ENCODE assay signal across 9 cellular contexts in the genomic region with DNA sequence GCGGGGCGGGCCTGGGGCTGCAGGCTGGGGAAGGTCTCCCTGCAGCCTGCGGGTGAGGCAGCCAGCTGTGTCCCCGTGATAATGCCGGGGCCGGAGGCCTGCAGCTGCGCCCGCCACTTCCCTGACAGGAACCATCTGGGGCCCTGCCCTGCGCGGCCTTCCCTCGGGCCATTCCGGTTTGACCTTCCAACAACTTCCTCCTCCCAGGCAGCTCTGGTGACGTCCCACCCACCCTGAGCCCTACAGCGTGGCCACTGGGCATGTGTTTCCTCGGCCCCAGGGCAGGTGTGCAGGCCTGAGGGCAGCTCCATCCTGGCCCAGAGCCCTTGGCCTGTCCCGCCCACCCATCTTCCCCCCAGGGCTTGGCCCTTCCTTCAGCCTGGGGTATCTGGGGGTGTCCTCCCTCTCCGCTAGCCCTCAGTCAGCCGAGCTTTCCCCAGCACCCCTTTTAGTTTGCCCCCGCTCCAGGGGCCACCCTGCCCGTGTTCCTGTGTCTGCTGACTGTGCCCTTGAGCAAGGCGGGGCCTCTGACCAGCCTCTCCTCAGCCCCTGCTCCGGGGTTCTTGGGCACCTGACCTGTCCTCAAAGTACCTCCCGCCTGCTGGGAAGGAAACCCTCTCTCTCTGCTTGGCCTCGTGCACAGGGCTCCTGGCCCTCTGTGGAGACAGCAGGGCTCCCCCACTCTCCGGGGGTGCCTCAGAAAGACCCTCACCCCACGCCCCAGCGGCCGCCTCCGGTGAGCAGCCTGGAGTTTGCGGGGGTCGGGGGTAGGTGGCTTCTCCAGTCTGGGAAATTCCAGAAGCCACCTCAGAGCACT. TPM values are rescaled to one million over a fixed set of nuclear protein-coding genes. Genes with fewer than 3 reads are reported as not detected.
DNase-seq lines count a peak whose midpoint lies in the region; ATAC-seq and TF ChIP-seq lines count a peak whose summit lies in the region.
"Had no signal": no experiment of that assay in that cellular context is flagged by ENCODE, and none has a peak within 500 bp of the region (broad histone marks: within the 10 kb centered on the region; RNA-seq: fewer than 3 reads in every experiment).

TSS of gene CBFA2T3 (minus strand) at position 180 of the 817 bp plus-strand sequence. CDS start 400 bp downstream, outside the sequence.

- H3K27me3 ChIP-seq in esophagus squamous epithelium, result peaks cover 0 to 85% (median 0%) of the 10 kb centered on the region in 4 donors
- H3K27me3 ChIP-seq in ovary, result no peaks in the 10 kb centered on the region
- peaks cover 52% of the 10 kb centered on the region for H3K27me3 ChIP-seq in HAP-1 (ENCODE audit: low read depth)
- H3K27me3 ChIP-seq in endodermal cell (ENCODE audit: control insufficient read depth, insufficient read depth, low read length, poor library complexity, severe bottlenecking), result no peaks in the 10 kb centered on the region

- no peaks in the 10 kb centered on the region for H3K36me3 ChIP-seq in esophagus squamous epithelium
- no peaks in the 10 kb centered on the region for H3K36me3 ChIP-seq in ovary
- H3K36me3 ChIP-seq in HAP-1 (replicated peaks), result no peaks in the 10 kb centered on the region
- no peaks in the 10 kb centered on the region for H3K36me3 ChIP-seq in endodermal cell (ENCODE audit: control insufficient read depth, insufficient read depth, low read length)

- H3K9me3 Mint-ChIP-seq in immature natural killer cell (no peaks in the 10 kb centered on the region), endodermal cell (no peaks in the 10 kb centered on the region)

- H3K9me3 ChIP-seq in esophagus squamous epithelium (no peaks in the 10 kb centered on the region), ovary (no peaks in the 10 kb centered on the region), HAP-1 (no peaks in the 10 kb centered on the region), endodermal cell (ENCODE audit: control insufficient read depth, low read length) (no peaks in the 10 kb centered on the region)

- peaks cover 5 to 8% of the 10 kb centered on the region in 2 donors for H3K4me1 Mint-ChIP-seq in immature natural killer cell
- no peaks in the 10 kb centered on the region for H3K4me1 Mint-ChIP-seq in endodermal cell

- peaks cover 0 to 24% (median 10%) of the 10 kb centered on the region in 3 donors for H3K4me1 ChIP-seq in esophagus squamous epithelium
- H3K4me1 ChIP-seq in ovary (ENCODE audit: insufficient read depth), result peaks cover 5% of the 10 kb centered on the region
- no peaks in the 10 kb centered on the region for H3K4me1 ChIP-seq in HAP-1
- no peaks in the 10 kb centered on the region for H3K4me1 ChIP-seq in endodermal cell (ENCODE audit: control insufficient read depth, insufficient read depth, low read length)

- in situ Hi-C loops in HAP-1 (cut with MboI; ENCODE audit: low sequenced_read_pairs), result no loop called here

- peak within 1 kb of the TSS in 3 of 4 donors; percentile 30 to 61 (median 58) for H3K27ac ChIP-seq in esophagus squamous epithelium
- H3K27ac ChIP-seq in ovary, result no peak within 1 kb of the TSS
- H3K27ac ChIP-seq in endodermal cell (ENCODE audit: low read depth, low read length), result no peak within 1 kb of the TSS
- H3K27ac ChIP-seq: RWPE1 had no signal

- no peak within 1 kb of the TSS for H3K9ac ChIP-seq in endodermal cell (ENCODE audit: extremely low read depth, low read length, poor library complexity, severe bottlenecking)

- DNase-seq in ELR (ENCODE audit: low read depth) (peak; percentile 28), MV-4-11 (lab: John Stamatoyannopoulos, UW) (peak; percentile 92), esophagus squamous epithelium (lab: John Stamatoyannopoulos, UW) (peak; percentile 37), ovary (peak; percentile 35 to 69 (median 53)), HAP-1 (ENCODE audit: low spot score in 2 of 2) (no peak), immature natural killer cell (no peak), endodermal cell (no peak)

- 0 to 34% methylated on average over 2 to 6 of the region's 31 CpGs for WGBS in esophagus squamous epithelium, 2 donors
- WGBS in ovary, 3 donors, result 40 to 42% (median 41%) methylated on average over 27 to 31 of the region's 31 CpGs
- 89 to 91% methylated on average over 12 to 31 of the region's 31 CpGs for WGBS in endodermal cell (ENCODE audit: insufficient coverage in 1 of 2, insufficient read length in 1 of 2), 2 experiments

- no peak for ATAC-seq in GM21390 (IDR thresholded peaks at IDR 0.05; ENCODE audit: unreplicated experiment)

- TF ChIP-seq CTCF in esophagus squamous epithelium (IDR thresholded peaks at IDR 0.05), result no peak
- no peak for TF ChIP-seq CTCF in ovary (IDR thresholded peaks at IDR 0.05)
- TF ChIP-seq CTCF in endodermal cell (conservative IDR thresholded peaks at IDR 0.05), result no peak

- no peak for TF ChIP-seq EP300 in ovary (IDR thresholded peaks at IDR 0.05)

- H3K4me3 ChIP-seq in esophagus squamous epithelium (peak within 1 kb of the TSS in 3 of 4 donors; percentile 5 to 53 (median 26)), ovary (no peak within 1 kb of the TSS), HAP-1 (no peak within 1 kb of the TSS), endodermal cell (ENCODE audit: low read length) (no peak within 1 kb of the TSS)

- H3K27me3 Mint-ChIP-seq in immature natural killer cell (ENCODE audit: low read depth in 3 of 3), result peaks cover 0 to 8% (median 2%) of the 10 kb centered on the region in 3 donors
- H3K27me3 Mint-ChIP-seq in endodermal cell (ENCODE audit: insufficient read depth), result no peaks in the 10 kb centered on the region

- H3K36me3 Mint-ChIP-seq in immature natural killer cell (no peaks in the 10 kb centered on the region), endodermal cell (ENCODE audit: low read depth) (no peaks in the 10 kb centered on the region)

- H3K27ac Mint-ChIP-seq in immature natural killer cell, result no peak within 1 kb of the TSS
- no peak within 1 kb of the TSS for H3K27ac Mint-ChIP-seq in endodermal cell

- TF ChIP-seq POLR2A in esophagus squamous epithelium (IDR thresholded peaks at IDR 0.05), result peak in 1 of 4 donors; percentile 18
- no peak for TF ChIP-seq POLR2A in ovary (IDR thresholded peaks at IDR 0.05)

- intact Hi-C loops in esophagus squamous epithelium (cut with DNase I), result no loop called here
- intact Hi-C loops in ovary (cut with DNase I), result no loop called here

- H3K4me3 Mint-ChIP-seq in immature natural killer cell (peak within 1 kb of the TSS in 1 of 5 donors; percentile 36), endodermal cell (no peak within 1 kb of the TSS)

RNA-seq across cellular contexts. Expression of gene CBFA2T3, which starts in this region (rescaled TPM):
- total RNA-seq in esophagus squamous epithelium, result 1 to 10 TPM in 2 of 4 donors, under 1 TPM in 2; 0.18 to 2.7 (median 1.4) TPM
- total RNA-seq in ovary, result 1 to 10 TPM in 3 of 7 donors, under 1 TPM in 3, not detected in 1; 0.53 to 2.8 (median 0.96) TPM
- 1 to 10 TPM; 1.2 to 1.9 TPM for polyA plus RNA-seq in ovary
- under 1 TPM in 2 of 3 donors, not detected in 1; 0.49 to 0.76 TPM for polyA plus RNA-seq in immature natural killer cell
- total RNA-seq in endodermal cell, result 1 to 10 TPM; 1.0 to 3.1 TPM
- polyA plus RNA-seq in endodermal cell (2013, experiment 1 of 2), result 5.5 TPM
- polyA plus RNA-seq in endodermal cell (2013, experiment 2 of 2), result 4.3 TPM

Comparison
In these comparisons a context has a peak if more than half of its experiments do, and no peak if none do; other contexts are left out.
1. DNase-seq: peak in ELR (single experiment), MV-4-11 (single experiment), esophagus squamous epithelium (single experiment) and ovary (5 of 5); none in HAP-1 (0 of 2), immature natural killer cell (0 of 3) and endodermal cell (single experiment).
2. H3K27ac ChIP-seq: peak in esophagus squamous epithelium (3 of 4); none in ovary (0 of 2) and endodermal cell (single experiment).
3. H3K4me3 ChIP-seq: peak in esophagus squamous epithelium (3 of 4); none in ovary (single experiment), HAP-1 (single experiment) and endodermal cell (single experiment).